ENCODE assay signal across 28 cellular contexts in genomic region chr6:122501475-122501874, GRCh38.
"Had no signal": no experiment of that assay in that cellular context is flagged by ENCODE, and none has a peak within 500 bp of the region (broad histone marks: within the 10 kb centered on the region; RNA-seq: fewer than 3 reads in every experiment).

No MANE protein-coding gene starts in this region.

- H3K27me3 Mint-ChIP-seq: progenitor cell of endocrine pancreas had no signal

- FAIRE-seq: small intestine had no signal

- H3K36me3 Mint-ChIP-seq: stimulated activated effector memory CD8-positive, alpha-beta T cell treated with anti-CD3 and anti-CD28 coated beads, Interleukin-12 subunit alpha, Interleukin-12 subunit beta, amount 100 ng/mL, for 72 hours had no signal

- H3K4me1 Mint-ChIP-seq: natural killer cell; nephron; neural progenitor cell; stimulated activated effector memory CD8-positive, alpha-beta T cell treated with anti-CD3 and anti-CD28 coated beads, Interleukin-12 subunit alpha, Interleukin-12 subunit beta, amount 100 ng/mL, for 72 hours; stimulated activated naive B cell treated with anti-CD40 and anti-IgM and Interleukin-4, amounts not matched to agents 10 μg/mL and 1 μg/mL and 100 μg/mL, for 72 hours had no signal

- H3K27ac Mint-ChIP-seq: natural killer cell; nephron; neural progenitor cell; progenitor cell of endocrine pancreas; stimulated activated effector memory CD8-positive, alpha-beta T cell treated with anti-CD3 and anti-CD28 coated beads, Interleukin-12 subunit alpha, Interleukin-12 subunit beta, amount 100 ng/mL, for 72 hours; stimulated activated naive B cell treated with anti-CD40 and anti-IgM and Interleukin-4, amounts not matched to agents 10 μg/mL and 1 μg/mL and 100 μg/mL, for 72 hours; stimulated activated naive CD8-positive, alpha-beta T cell treated with anti-CD3 and anti-CD28 coated beads, Interleukin-15, Interleukin-2, amounts not matched to agents 100 ng/mL and 50 ng/mL, for 24 hours had no signal

- H3K4me3 Mint-ChIP-seq: natural killer cell; nephron; neural progenitor cell; stimulated activated effector memory CD8-positive, alpha-beta T cell treated with anti-CD3 and anti-CD28 coated beads, Interleukin-12 subunit alpha, Interleukin-12 subunit beta, amount 100 ng/mL, for 72 hours; stimulated activated naive B cell treated with anti-CD40 and anti-IgM and Interleukin-4, amounts not matched to agents 10 μg/mL and 1 μg/mL and 100 μg/mL, for 72 hours; stimulated activated naive CD8-positive, alpha-beta T cell treated with anti-CD3 and anti-CD28 coated beads, Interleukin-15, Interleukin-2, amounts not matched to agents 100 ng/mL and 50 ng/mL, for 24 hours had no signal

- ATAC-seq: natural killer cell; psoas muscle; right cardiac atrium; right lobe of liver; stimulated activated effector memory CD8-positive, alpha-beta T cell treated with anti-CD3 and anti-CD28 coated beads, Interleukin-12 subunit alpha, Interleukin-12 subunit beta, amount 100 ng/mL, for 72 hours; stimulated activated naive B cell treated with anti-CD40 and anti-IgM and Interleukin-4, amounts not matched to agents 10 μg/mL and 1 μg/mL and 100 μg/mL, for 72 hours; upper lobe of right lung had no signal

- H3K27me3 ChIP-seq: neural progenitor cell, ovary, right lobe of liver, sigmoid colon, stomach, thyroid gland, tibial nerve, upper lobe of right lung, uterus had no signal

- H3K4me3 ChIP-seq: neural progenitor cell, ovary, psoas muscle, right lobe of liver, sigmoid colon, stomach, thoracic aorta, thyroid gland, tibial nerve, upper lobe of right lung, uterus had no signal

- H3K36me3 ChIP-seq: ovary, right lobe of liver, sigmoid colon, stomach, thoracic aorta, thyroid gland, tibial nerve, upper lobe of right lung, uterus had no signal

- DNase-seq: natural killer cell; occipital lobe; ovary; posterior cingulate gyrus; psoas muscle; right cardiac atrium; right lobe of liver; sigmoid colon; small intestine; stimulated activated CD4-positive, alpha-beta T cell treated with anti-CD3 and anti-CD28 coated beads, Interleukin-15, amount 100 ng/mL, for 24 hours; stimulated activated CD4-positive, alpha-beta T cell treated with anti-CD3 and anti-CD28 coated beads, Interleukin-2, amount 100 ng/mL, for 24 hours; stimulated activated CD4-positive, alpha-beta T cell treated with anti-CD3 and anti-CD28 coated beads, Interleukin-2, amount 100 ng/mL, for 48 hours; stimulated activated CD4-positive, alpha-beta T cell treated with anti-CD3 and anti-CD28 coated beads, Interleukin-4, amount 100 ng/mL, for 24 hours; stimulated activated naive B cell treated with anti-CD40 and anti-IgM and Interleukin-4, amounts not matched to agents 10 μg/mL and 1 μg/mL and 100 μg/mL, for 72 hours; stimulated activated naive CD4-positive, alpha-beta T cell treated with Interleukin-2 at 50 U/mL for 16 hours; stomach; thyroid gland; trophoblast cell; upper lobe of right lung; uterus had no signal

- H3K9ac ChIP-seq: neural progenitor cell, parathyroid adenoma had no signal

- H2AFZ ChIP-seq: neural progenitor cell, parathyroid adenoma had no signal

- H3K79me2 ChIP-seq: parathyroid adenoma had no signal

- H3K9me3 ChIP-seq: ovary, thyroid gland had no signal

- H3K4me2 ChIP-seq: neural progenitor cell had no signal

- H3K27ac ChIP-seq: neural progenitor cell, ovary, parathyroid adenoma, psoas muscle, right lobe of liver, sigmoid colon, stomach, thoracic aorta, thyroid gland, tibial nerve, upper lobe of right lung, uterus had no signal

- H3K4me1 ChIP-seq: neural progenitor cell, parathyroid adenoma, psoas muscle, right lobe of liver, sigmoid colon, stomach, thyroid gland, tibial nerve, upper lobe of right lung, uterus had no signal
